In the genomic region with DNA sequence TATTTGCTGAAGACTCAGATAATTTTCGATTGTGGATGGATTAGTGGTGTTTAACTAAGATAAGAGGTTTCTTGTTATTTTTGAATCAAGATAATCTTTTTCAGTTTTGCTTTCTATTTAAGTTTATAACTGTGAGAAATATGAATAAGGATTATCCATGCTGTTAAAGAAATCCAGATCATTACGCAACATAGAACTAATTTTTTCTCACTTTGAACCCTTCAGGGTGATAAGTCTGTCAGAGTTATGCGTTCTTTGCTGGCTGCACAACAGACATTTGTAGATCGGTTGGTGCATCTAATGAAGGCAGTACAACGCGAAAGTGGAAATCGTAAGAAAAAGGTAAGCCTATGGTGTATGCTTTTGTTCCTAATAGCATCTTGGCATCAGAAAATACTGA, we compare ENCODE assay signal across 34 cellular contexts.
"Had no signal": no experiment of that assay in that cellular context is flagged by ENCODE, and none has a peak within 500 bp of the region (broad histone marks: within the 10 kb centered on the region; RNA-seq: fewer than 3 reads in every experiment).

No MANE protein-coding gene starts in this region.

- H3K9me3 ChIP-seq: adrenal gland, body of pancreas, esophagus squamous epithelium had no signal

- ATAC-seq: activated CD8-positive, alpha-beta memory T cell treated with anti-CD3 and anti-CD28 coated beads, Interleukin-2, amount 10 ng/mL, durations not matched to agents 7 days and 5 days; activated CD8-positive, alpha-beta T cell treated with anti-CD3 and anti-CD28 coated beads, Interleukin-2, amount 10 ng/mL, durations not matched to agents 7 days and 5 days; activated naive CD8-positive, alpha-beta T cell treated with anti-CD3 and anti-CD28 coated beads, Interleukin-2, amount 50 U/mL, for 24 hours; body of pancreas; T-helper 17 cell; WTC11 had no signal

- H3K4me3 ChIP-seq: adrenal gland, body of pancreas, esophagus squamous epithelium had no signal

- FAIRE-seq: colon, endometrium, endothelial cell of umbilical vein, frontal cortex had no signal

- DNase-seq: activated CD4-positive, alpha-beta memory T cell treated with anti-CD3 and anti-CD28 coated beads for 36 hours; activated CD4-positive, alpha-beta T cell treated with anti-CD3 and anti-CD28 coated beads for 1 hour; activated CD4-positive, alpha-beta T cell treated with anti-CD3 and anti-CD28 coated beads for 4 hours; activated CD4-positive, alpha-beta T cell treated with anti-CD3 and anti-CD28 coated beads, Interleukin-2, amount 10 ng/mL, durations not matched to agents 7 days and 5 days; activated CD8-positive, alpha-beta memory T cell treated with anti-CD3 and anti-CD28 coated beads, Interleukin-2, amount 10 ng/mL, durations not matched to agents 7 days and 5 days; activated CD8-positive, alpha-beta memory T cell treated with anti-CD3 and anti-CD28 coated beads, Interleukin-2, amount 50 U/mL, for 4 hours; activated CD8-positive, alpha-beta T cell treated with anti-CD3 and anti-CD28 coated beads, Interleukin-2, amount 10 ng/mL, durations not matched to agents 7 days and 5 days; activated effector memory CD4-positive, alpha-beta T cell treated with anti-CD3 and anti-CD28 coated beads, Interleukin-2, amount 50 U/mL, for 16 hours; activated naive CD4-positive, alpha-beta T cell treated with anti-CD3 and anti-CD28 coated beads for 36 hours; activated naive CD8-positive, alpha-beta T cell treated with anti-CD3 and anti-CD28 coated beads for 36 hours; activated naive CD8-positive, alpha-beta T cell treated with anti-CD3 and anti-CD28 coated beads, Interleukin-2, amount 50 U/mL, for 24 hours; activated T-cell treated with anti-CD3 and anti-CD28 coated beads, Interleukin-2, amount 50 U/mL, for 1 hour; activated T-cell treated with anti-CD3 and anti-CD28 coated beads, Interleukin-2, amount 50 U/mL, for 48 hours; adrenal gland; amygdala; aorta; body of pancreas; caudate nucleus; cortex of kidney; dermis blood vessel endothelial cell; effector CD8-positive, alpha-beta T cell; esophagus squamous epithelium; foreskin fibroblast; head of caudate nucleus; T-helper 1 cell; T-helper 17 cell; T1000 had no signal

- H3K27ac ChIP-seq: adrenal gland, body of pancreas, epithelial cell of prostate, esophagus squamous epithelium, VCaP had no signal

- H3K4me1 ChIP-seq: adrenal gland, body of pancreas, esophagus squamous epithelium had no signal

- H3K27me3 ChIP-seq: adrenal gland, body of pancreas, esophagus squamous epithelium had no signal
